In genomic region chr22:46653596-46653995, GRCh38 we compare ENCODE assay signal across 1 cellular context.
TF ChIP-seq lines count a peak whose summit lies in the region.

No MANE protein-coding gene starts in this region.

TF ChIP-seq in HepG2, 621 proteins besides CTCF, POLR2A, EP300 and RAD21 (continued from another document):
- TF ChIP-seq AGO2 (optimal IDR thresholded peaks at IDR 0.05; ENCODE audit: low read depth, low read length) (no peak), ZBTB39 (CRISPR knock-in tag; IDR thresholded peaks at IDR 0.05) (no peak), SATB2 (CRISPR knock-in tag; IDR thresholded peaks at IDR 0.05) (no peak), CC2D1A (CRISPR knock-in tag; IDR thresholded peaks at IDR 0.05) (no peak), GABPA (IDR thresholded peaks at IDR 0.05; ENCODE audit: low read depth, low read length) (no peak), GABPA (CRISPR knock-in tag; IDR thresholded peaks at IDR 0.05; ENCODE audit: low read depth) (no peak), SUZ12 (IDR thresholded peaks at IDR 0.05; ENCODE audit: low read depth, low read length) (no peak)
